In the genomic region with DNA sequence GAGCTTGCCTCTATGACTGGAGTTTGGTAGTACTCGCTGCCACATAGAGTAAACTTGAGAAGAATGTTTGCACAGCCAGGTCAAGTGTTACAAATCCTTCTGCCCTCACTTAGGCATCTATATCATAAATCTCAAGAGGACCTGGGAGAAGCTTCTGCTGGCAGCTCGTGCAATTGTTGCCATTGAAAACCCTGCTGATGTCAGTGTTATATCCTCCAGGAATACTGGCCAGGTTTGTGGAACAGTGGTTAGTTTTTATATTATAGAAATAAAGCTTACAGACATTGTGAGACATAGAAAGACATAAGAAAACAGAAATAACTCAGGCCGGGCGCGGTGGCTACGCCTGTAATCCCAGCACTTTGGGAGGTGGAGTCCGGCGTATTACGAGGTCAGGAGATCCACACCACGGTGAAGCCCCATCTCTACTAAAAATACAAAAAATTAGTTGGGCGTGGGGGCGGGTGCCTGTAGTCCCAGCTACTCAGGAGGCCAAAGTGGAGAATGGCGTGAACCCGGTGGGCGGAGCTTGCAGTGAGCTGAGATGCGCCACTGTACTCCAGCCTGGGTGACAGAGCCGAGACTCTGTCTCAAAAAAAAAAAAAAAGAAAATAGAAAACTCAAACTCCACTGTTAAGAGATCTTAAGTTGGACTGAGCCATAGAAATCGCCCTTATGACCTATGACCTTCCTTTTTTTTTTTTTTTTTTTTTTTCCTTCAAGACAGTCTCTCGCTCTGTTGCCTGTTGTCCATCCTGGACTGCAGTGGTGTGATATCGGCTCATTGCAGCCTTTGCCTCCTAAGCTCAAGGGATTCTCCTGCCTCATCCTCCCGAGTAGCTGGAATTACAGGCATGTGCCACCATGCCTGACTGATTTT, we compare ENCODE assay signal across 11 cellular contexts. TPM values are rescaled to one million over a fixed set of nuclear protein-coding genes. Genes with fewer than 3 reads are reported as not detected.
DNase-seq lines count a peak whose midpoint lies in the region; ATAC-seq, FAIRE-seq and TF ChIP-seq lines count a peak whose summit lies in the region.
"Had no signal": no experiment of that assay in that cellular context is flagged by ENCODE, and none has a peak within 500 bp of the region (broad histone marks: within the 10 kb centered on the region; RNA-seq: fewer than 3 reads in every experiment).

No MANE protein-coding gene starts in this region.

- H3K27ac ChIP-seq in OCI-LY7 (ENCODE audit: low read depth, low read length, poor library complexity, severe bottlenecking) (peak overlapping the region; percentile 78), kidney (ENCODE audit: low read depth in 2 of 2, low read length in 2 of 2) (no peak overlapping the region)

- peaks cover 47% of the 10 kb centered on the region for H3K79me2 ChIP-seq in OCI-LY7 (ENCODE audit: insufficient read depth, low read depth, low read length)

- POLR2A ChIA-PET in OCI-LY7 (lab: Charles Lee) = interaction anchor here (0.5 to 9.1 kb wide), 9 partner anchors 16 to 1043 kb away, joined by 3 to 85 read pairs (median 3); no protein-coding TSS in a partner anchor

- H2AFZ ChIP-seq in OCI-LY7 (ENCODE audit: low read length) = no peak overlapping the region

- no TSS peak for BruUV-seq in OCI-LY7 (replicated peaks; lab: Mats Ljungman, UMichigan)

- peak overlapping the region; percentile 97 for H3K27ac Mint-ChIP-seq in activated naive CD8-positive, alpha-beta T cell treated with anti-CD3 and anti-CD28 coated beads, Interleukin-2, amount 50 U/mL, for 24 hours
- H3K27ac Mint-ChIP-seq in nephron progenitor cell = peak overlapping the region; percentile 97

- H3K36me3 Mint-ChIP-seq in activated naive CD8-positive, alpha-beta T cell treated with anti-CD3 and anti-CD28 coated beads, Interleukin-2, amount 50 U/mL, for 24 hours (ENCODE audit: low read depth) = peaks cover 72% of the 10 kb centered on the region
- H3K36me3 Mint-ChIP-seq in nephron progenitor cell (ENCODE audit: low read depth) = peaks cover 63% of the 10 kb centered on the region

- peak overlapping the region; percentile 99 for H3K4me2 ChIP-seq in OCI-LY7 (ENCODE audit: low read length)

- H3K4me1 ChIP-seq in OCI-LY7 (ENCODE audit: insufficient read depth, low read length, poor library complexity, severe bottlenecking) (peaks cover 45% of the 10 kb centered on the region), kidney (ENCODE audit: control insufficient read depth in 1 of 2, insufficient read depth in 1 of 2, low read depth in 1 of 2, low read length in 2 of 2) (peaks cover 4 to 15% of the 10 kb centered on the region in 2 donors)

- CTCF ChIA-PET in OCI-LY7 (lab: Charles Lee; ENCODE audit: unreplicated experiment) = interaction anchor here (2.8 kb wide), 1 partner anchor 21 kb away, joined by 11 read pairs; no protein-coding TSS in a partner anchor

- peak overlapping the region; percentile 98 for H3K4me3 Mint-ChIP-seq in activated naive CD8-positive, alpha-beta T cell treated with anti-CD3 and anti-CD28 coated beads, Interleukin-2, amount 50 U/mL, for 24 hours
- H3K4me3 Mint-ChIP-seq in nephron progenitor cell = peak overlapping the region; percentile 95

- ATAC-seq in activated naive CD8-positive, alpha-beta T cell treated with anti-CD3 and anti-CD28 coated beads, Interleukin-2, amount 50 U/mL, for 24 hours = no peak
- ATAC-seq in GM18907 (IDR thresholded peaks at IDR 0.05; ENCODE audit: unreplicated experiment) = no peak

- H3K9me3 ChIP-seq in OCI-LY7 (ENCODE audit: low read length) (no peaks in the 10 kb centered on the region), kidney (ENCODE audit: control insufficient read depth in 1 of 2, low read length in 2 of 2) (no peaks in the 10 kb centered on the region)
- H3K9me3 ChIP-seq: uterus had no signal

- FAIRE-seq in kidney (lab: Jason Lieb, UNC) = no peak

- DNase-seq in GM06990 (ENCODE audit: extremely low read depth, insufficient read length) (no peak), OCI-LY7 (ENCODE audit: low spot score) (peak; percentile 44), nephron progenitor cell (no peak), NCI-H1694 treated with DMSO at 0.1 percent for 48 hours (lab: John Stamatoyannopoulos, UW) (no peak), kidney (no peak), NCI-H2171 (lab: John Stamatoyannopoulos, UW) (no peak)
- DNase-seq in activated naive CD8-positive, alpha-beta T cell treated with anti-CD3 and anti-CD28 coated beads, Interleukin-2, amount 50 U/mL, for 24 hours = peak; percentile 66
- DNase-seq: NCI-H345, uterus had no signal

- H3K4me1 Mint-ChIP-seq in activated naive CD8-positive, alpha-beta T cell treated with anti-CD3 and anti-CD28 coated beads, Interleukin-2, amount 50 U/mL, for 24 hours = peaks cover 62% of the 10 kb centered on the region
- peaks cover 42% of the 10 kb centered on the region for H3K4me1 Mint-ChIP-seq in nephron progenitor cell

- no peaks in the 10 kb centered on the region for H3K27me3 Mint-ChIP-seq in activated naive CD8-positive, alpha-beta T cell treated with anti-CD3 and anti-CD28 coated beads, Interleukin-2, amount 50 U/mL, for 24 hours
- peaks cover 3% of the 10 kb centered on the region for H3K27me3 Mint-ChIP-seq in nephron progenitor cell (ENCODE audit: low read depth, poor library complexity)

- no peaks in the 10 kb centered on the region for H3K9me3 Mint-ChIP-seq in activated naive CD8-positive, alpha-beta T cell treated with anti-CD3 and anti-CD28 coated beads, Interleukin-2, amount 50 U/mL, for 24 hours
- no peaks in the 10 kb centered on the region for H3K9me3 Mint-ChIP-seq in nephron progenitor cell

- TF ChIP-seq CTCF in GM06990 (IDR thresholded peaks at IDR 0.05; ENCODE audit: insufficient read depth, low read length, poor library complexity, severe bottlenecking) = no peak
- no peak for TF ChIP-seq CTCF in OCI-LY7 (conservative IDR thresholded peaks at IDR 0.05; ENCODE audit: low read length)
- TF ChIP-seq CTCF in nephron progenitor cell (IDR thresholded peaks at IDR 0.05) = no peak
- no peak for TF ChIP-seq CTCF in kidney (IDR thresholded peaks at IDR 0.05; ENCODE audit: borderline replicate concordance, extremely low read depth, insufficient read depth)

- H3K27me3 ChIP-seq in GM06990 (replicated peaks; ENCODE audit: control insufficient read depth, insufficient read depth, low read length) = no peaks in the 10 kb centered on the region
- H3K27me3 ChIP-seq: uterus had no signal

- H3K36me3 ChIP-seq in GM06990 (ENCODE audit: control insufficient read depth, insufficient read depth, low read length) (peaks cover 25% of the 10 kb centered on the region), OCI-LY7 (ENCODE audit: insufficient read depth, low read length) (peaks cover 71% of the 10 kb centered on the region), kidney (ENCODE audit: control insufficient read depth in 1 of 2, insufficient read depth in 2 of 2, low read length in 2 of 2) (peaks cover 28 to 42% of the 10 kb centered on the region in 2 donors)
- H3K36me3 ChIP-seq: uterus had no signal

- no peaks in the 10 kb centered on the region for H3K9me2 ChIP-seq in OCI-LY7 (ENCODE audit: insufficient read depth, low read length)

- peak overlapping the region; percentile 71 for H3K4me3 ChIP-seq in GM06990 (replicated peaks; ENCODE audit: low read depth, low read length)
- H3K4me3 ChIP-seq in OCI-LY7 (ENCODE audit: low read depth, low read length, poor library complexity, severe bottlenecking) = peak overlapping the region; percentile 100
- H3K4me3 ChIP-seq in kidney (ENCODE audit: low read length in 2 of 2) = no peak overlapping the region
- H3K4me3 ChIP-seq: uterus had no signal

- H3K9ac ChIP-seq in kidney (ENCODE audit: low read length in 2 of 2) = no peak overlapping the region

- intact Hi-C loops in OCI-LY7 (cut with micrococcal nuclease; ENCODE audit: unreplicated experiment) (loop anchor here (5.0 kb wide), 1 partner anchor 904 kb away; no protein-coding TSS in a partner anchor), kidney (cut with DNase I) (no loop called here)

- H4K20me1 ChIP-seq in OCI-LY7 (ENCODE audit: insufficient read depth, low read length) = peaks cover 38% of the 10 kb centered on the region

RNA-seq across cellular contexts. Expression of a gene that starts 2.2 kb away (rescaled TPM):
- 2,776 and 2,813 TPM in 2 replicates for total RNA-seq in OCI-LY7 (2014; rRNA removed; shearing (Covaris generic))
- 1,952 and 2,115 TPM in 2 replicates for total RNA-seq in OCI-LY7 (2022)
- total RNA-seq in kidney = 806 TPM
- 1,249 TPM for polyA plus RNA-seq in kidney (ENCODE audit: insufficient read depth, low read depth, low replicate concordance)

RNA-seq across cellular contexts. Expression of a gene that starts 25.6 kb away (rescaled TPM):
- 22.8 and 32.6 TPM in 2 replicates for total RNA-seq in OCI-LY7 (2014; rRNA removed; shearing (Covaris generic))
- 35.4 and 35.5 TPM in 2 replicates for total RNA-seq in OCI-LY7 (2022)
- 24.9 TPM for total RNA-seq in kidney
- polyA plus RNA-seq in kidney (ENCODE audit: insufficient read depth, low read depth, low replicate concordance) = 42.3 TPM

RNA-seq across cellular contexts. Expression of a gene that starts 58.7 kb away (rescaled TPM):
- not detected in 2 replicates for total RNA-seq in OCI-LY7 (2014; rRNA removed; shearing (Covaris generic))
- total RNA-seq in OCI-LY7 (2022) (not detected in 2 replicates), kidney (0.16 TPM)
- not detected for polyA plus RNA-seq in kidney (ENCODE audit: insufficient read depth, low read depth, low replicate concordance)
- total RNA-seq: renal cortical epithelial cell had no signal

Comparison
In these comparisons a context has a peak if more than half of its experiments do, and no peak if none do; other contexts are left out.
1. DNase-seq: peak in OCI-LY7 (single experiment) and activated naive CD8-positive, alpha-beta T cell treated with anti-CD3 and anti-CD28 coated beads, Interleukin-2, amount 50 U/mL, for 24 hours (single experiment); none in GM06990 (single experiment), nephron progenitor cell (single experiment), NCI-H1694 treated with DMSO at 0.1 percent for 48 hours (single experiment), kidney (single experiment) and NCI-H2171 (single experiment).
2. H3K4me3 ChIP-seq: peak in GM06990 (single experiment) and OCI-LY7 (single experiment); none in kidney (0 of 2).